ENCODE assay signal across 1 cellular context in genomic region chr4:37670249-37670648, GRCh38.
TF ChIP-seq lines count a peak whose summit lies in the region.

No MANE protein-coding gene starts in this region.

TF ChIP-seq in K562, 482 proteins besides CTCF, POLR2A, EP300 and RAD21:
- TF ChIP-seq POLR2H (tag; IDR thresholded peaks at IDR 0.05; ENCODE audit: low read depth), result no peak
- TF ChIP-seq KAT7 (CRISPR knock-in tag; IDR thresholded peaks at IDR 0.05; ENCODE audit: borderline replicate concordance), result no peak
- TF ChIP-seq SLC30A9 (CRISPR knock-in tag; IDR thresholded peaks at IDR 0.05), result no peak
- no peak for TF ChIP-seq ZBTB12 (CRISPR knock-in tag; IDR thresholded peaks at IDR 0.05)
- no peak for TF ChIP-seq COPS2 (conservative IDR thresholded peaks at IDR 0.05)
- TF ChIP-seq MEIS2 (IDR thresholded peaks at IDR 0.05; ENCODE audit: partially characterized antibody), result peak; percentile 2
- TF ChIP-seq HES1 (IDR thresholded peaks at IDR 0.05; ENCODE audit: low read depth), result no peak
- no peak for TF ChIP-seq PTTG1 (tag; IDR thresholded peaks at IDR 0.05; ENCODE audit: low read depth)
- no peak for TF ChIP-seq THAP12 (CRISPR knock-in tag; IDR thresholded peaks at IDR 0.05)
- TF ChIP-seq TAF7 (tag; IDR thresholded peaks at IDR 0.05), result no peak
- no peak for TF ChIP-seq GATAD2A (IDR thresholded peaks at IDR 0.05)
- TF ChIP-seq KLF6 (CRISPR knock-in tag; IDR thresholded peaks at IDR 0.05; ENCODE audit: borderline replicate concordance), result no peak
- TF ChIP-seq CHD7 (IDR thresholded peaks at IDR 0.05; ENCODE audit: low read depth, low read length), result no peak
- TF ChIP-seq PBX2 (CRISPR knock-in tag; IDR thresholded peaks at IDR 0.05; ENCODE audit: low read depth), result no peak
- TF ChIP-seq PBX2 (tag; conservative IDR thresholded peaks at IDR 0.05; ENCODE audit: low read depth), result 0 out of 2 replicates have a peak, but pooled peaks have one; percentile 16
- TF ChIP-seq USF1 (CRISPR knock-in tag; IDR thresholded peaks at IDR 0.05), result no peak
